15 cellular contexts compared by ENCODE assay signal in the genomic region with DNA sequence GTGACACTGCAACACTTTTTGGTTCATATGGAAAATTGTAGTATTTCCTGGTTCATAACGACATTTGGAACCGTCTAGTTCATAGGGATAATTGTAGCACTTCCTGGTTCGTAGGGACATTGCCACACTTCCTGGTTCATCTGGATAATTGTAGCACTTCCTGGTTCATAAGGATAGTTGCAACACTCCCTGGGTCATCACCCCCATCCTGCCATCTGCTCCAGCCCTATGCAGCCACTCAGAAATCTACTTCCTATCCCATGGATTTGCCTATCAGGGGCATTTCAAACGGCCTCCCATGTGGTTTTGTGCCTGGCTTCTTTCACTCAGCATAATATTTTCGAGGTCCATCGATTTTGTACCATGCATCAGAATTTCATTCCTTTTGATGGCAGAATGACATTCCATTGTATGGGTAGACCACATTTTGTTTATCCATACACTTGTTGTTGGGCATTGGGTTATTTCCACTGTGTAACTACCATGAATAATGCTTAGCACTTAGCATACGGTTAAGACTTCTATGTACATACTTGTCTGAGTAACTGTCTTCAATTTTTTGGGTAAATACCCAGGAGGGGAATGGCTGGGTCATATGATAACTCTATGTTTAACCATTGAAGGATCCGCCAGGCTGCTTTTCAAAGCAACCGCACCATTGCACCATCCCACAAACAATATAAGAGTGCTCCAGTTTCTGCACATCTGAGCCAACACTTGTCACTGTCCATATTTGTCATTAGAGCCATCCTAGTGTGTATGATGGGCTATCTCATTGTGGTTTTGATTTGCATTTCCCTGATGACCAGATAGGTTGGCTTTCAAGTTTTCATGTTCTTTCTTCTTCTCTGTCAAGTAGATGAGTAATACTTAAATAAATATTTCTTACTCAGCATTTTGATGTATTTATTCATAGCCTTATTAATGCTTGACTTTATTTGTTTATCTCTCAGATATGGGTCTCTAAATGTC. TPM values are rescaled to one million over a fixed set of nuclear protein-coding genes. Genes with fewer than 3 reads are reported as not detected.
DNase-seq lines count a peak whose midpoint lies in the region; ATAC-seq lines count a peak whose summit lies in the region.
"Had no signal": no experiment of that assay in that cellular context is flagged by ENCODE, and none has a peak within 500 bp of the region (broad histone marks: within the 10 kb centered on the region; RNA-seq: fewer than 3 reads in every experiment).

No MANE protein-coding gene starts in this region.

- H3K27ac Mint-ChIP-seq in activated naive CD4-positive, alpha-beta T cell treated with anti-CD3 and anti-CD28 coated beads, Interleukin-2, amount 10 ng/mL, durations not matched to agents 7 days and 5 days, result peak overlapping the region; percentile 50
- H3K27ac Mint-ChIP-seq in IgD-negative memory B cell, result peak overlapping the region in 2 of 3 donors; percentile 39 to 90
- H3K27ac Mint-ChIP-seq in central memory CD8-positive, alpha-beta T cell (ENCODE audit: low read depth), result peak overlapping the region; percentile 98
- H3K27ac Mint-ChIP-seq in stimulated activated memory B cell treated with anti-CD40 and anti-IgM and Interleukin-4, amounts not matched to agents 10 μg/mL and 1 μg/mL and 100 μg/mL, for 72 hours, result peak overlapping the region; percentile 99
- H3K27ac Mint-ChIP-seq: nephron progenitor cell had no signal

- CTCF ChIA-PET in activated naive CD4-positive, alpha-beta T cell treated with anti-CD3 and anti-CD28 coated beads, Interleukin-2, amount 10 ng/mL, durations not matched to agents 7 days and 5 days (lab: Charles Lee), result no interaction called here

- no peak for DNase-seq in activated naive CD4-positive, alpha-beta T cell treated with anti-CD3 and anti-CD28 coated beads, Interleukin-2, amount 10 ng/mL, durations not matched to agents 7 days and 5 days
- DNase-seq in activated naive CD4-positive, alpha-beta T cell (lab: John Stamatoyannopoulos, UW), result no peak
- peak in 1 of 2 donors; percentile 8 for DNase-seq in central memory CD8-positive, alpha-beta T cell (ENCODE audit: low spot score in 2 of 2)
- no peak for DNase-seq in NCI-H1105 treated with DMSO at 0.1 percent for 48 hours (lab: John Stamatoyannopoulos, UW)
- no peak for DNase-seq in OCI-M1 (lab: John Stamatoyannopoulos, UW)
- DNase-seq: amygdala, gastrocnemius medialis, kidney, NCI-H1417 treated with DMSO at 0.1 percent for 48 hours, NCI-H510A, nephron progenitor cell, thyroid gland had no signal

- peaks cover 42% of the 10 kb centered on the region for H3K9me3 Mint-ChIP-seq in activated naive CD4-positive, alpha-beta T cell treated with anti-CD3 and anti-CD28 coated beads, Interleukin-2, amount 10 ng/mL, durations not matched to agents 7 days and 5 days
- H3K9me3 Mint-ChIP-seq in IgD-negative memory B cell, result peaks cover 12 to 44% (median 38%) of the 10 kb centered on the region in 3 donors
- H3K9me3 Mint-ChIP-seq in central memory CD8-positive, alpha-beta T cell, result peaks cover 42% of the 10 kb centered on the region
- H3K9me3 Mint-ChIP-seq in stimulated activated memory B cell treated with anti-CD40 and anti-IgM and Interleukin-4, amounts not matched to agents 10 μg/mL and 1 μg/mL and 100 μg/mL, for 72 hours, result peaks cover 39% of the 10 kb centered on the region

- H3K4me1 Mint-ChIP-seq in activated naive CD4-positive, alpha-beta T cell treated with anti-CD3 and anti-CD28 coated beads, Interleukin-2, amount 10 ng/mL, durations not matched to agents 7 days and 5 days, result peaks cover 45% of the 10 kb centered on the region
- H3K4me1 Mint-ChIP-seq in IgD-negative memory B cell, result peaks cover 10 to 34% (median 21%) of the 10 kb centered on the region in 3 donors
- peaks cover 45% of the 10 kb centered on the region for H3K4me1 Mint-ChIP-seq in central memory CD8-positive, alpha-beta T cell
- H3K4me1 Mint-ChIP-seq in stimulated activated memory B cell treated with anti-CD40 and anti-IgM and Interleukin-4, amounts not matched to agents 10 μg/mL and 1 μg/mL and 100 μg/mL, for 72 hours, result peaks cover 32% of the 10 kb centered on the region
- H3K4me1 Mint-ChIP-seq: nephron progenitor cell had no signal

- peaks cover 58% of the 10 kb centered on the region for H3K36me3 Mint-ChIP-seq in activated naive CD4-positive, alpha-beta T cell treated with anti-CD3 and anti-CD28 coated beads, Interleukin-2, amount 10 ng/mL, durations not matched to agents 7 days and 5 days
- H3K36me3 Mint-ChIP-seq in IgD-negative memory B cell, result peaks cover 7% of the 10 kb centered on the region
- peaks cover 46% of the 10 kb centered on the region for H3K36me3 Mint-ChIP-seq in central memory CD8-positive, alpha-beta T cell (ENCODE audit: insufficient read depth)
- H3K36me3 Mint-ChIP-seq in stimulated activated memory B cell treated with anti-CD40 and anti-IgM and Interleukin-4, amounts not matched to agents 10 μg/mL and 1 μg/mL and 100 μg/mL, for 72 hours, result peaks cover 62% of the 10 kb centered on the region

- ATAC-seq in central memory CD8-positive, alpha-beta T cell (replicated peaks; ENCODE audit: extremely low read depth, poor library complexity, severe bottlenecking), result no peak
- no peak for ATAC-seq in stimulated activated memory B cell treated with anti-CD40 and anti-IgM and Interleukin-4, amounts not matched to agents 10 μg/mL and 1 μg/mL and 100 μg/mL, for 72 hours
- no peak for ATAC-seq in HG02798 (IDR thresholded peaks at IDR 0.05; ENCODE audit: poor library complexity, unreplicated experiment)
- ATAC-seq: gastrocnemius medialis had no signal

- no peak overlapping the region for H3K4me3 Mint-ChIP-seq in activated naive CD4-positive, alpha-beta T cell treated with anti-CD3 and anti-CD28 coated beads, Interleukin-2, amount 10 ng/mL, durations not matched to agents 7 days and 5 days
- H3K4me3 Mint-ChIP-seq in IgD-negative memory B cell, result peak overlapping the region in 1 of 4 donors; percentile 61
- peak overlapping the region; percentile 79 for H3K4me3 Mint-ChIP-seq in central memory CD8-positive, alpha-beta T cell
- no peak overlapping the region for H3K4me3 Mint-ChIP-seq in stimulated activated memory B cell treated with anti-CD40 and anti-IgM and Interleukin-4, amounts not matched to agents 10 μg/mL and 1 μg/mL and 100 μg/mL, for 72 hours
- H3K4me3 Mint-ChIP-seq: nephron progenitor cell had no signal

- H3K27me3 Mint-ChIP-seq in activated naive CD4-positive, alpha-beta T cell treated with anti-CD3 and anti-CD28 coated beads, Interleukin-2, amount 10 ng/mL, durations not matched to agents 7 days and 5 days, result no peaks in the 10 kb centered on the region
- no peaks in the 10 kb centered on the region for H3K27me3 Mint-ChIP-seq in IgD-negative memory B cell
- H3K27me3 Mint-ChIP-seq in central memory CD8-positive, alpha-beta T cell, result no peaks in the 10 kb centered on the region
- H3K27me3 Mint-ChIP-seq in stimulated activated memory B cell treated with anti-CD40 and anti-IgM and Interleukin-4, amounts not matched to agents 10 μg/mL and 1 μg/mL and 100 μg/mL, for 72 hours, result no peaks in the 10 kb centered on the region

RNA-seq across cellular contexts. Expression of gene CD99, which starts 58.3 kb away (rescaled TPM):
- 278 TPM for polyA plus RNA-seq in IgD-negative memory B cell
